8 cellular contexts compared by ENCODE assay signal in genomic region chr3:69326821-69327433, GRCh38. TPM values are rescaled to one million over a fixed set of nuclear protein-coding genes. Genes with fewer than 3 reads are reported as not detected.
A peak's percentile ranks its signal among the peaks of the same experiment; 100 is the strongest.
DNase-seq lines count a peak whose midpoint lies in the region; ATAC-seq and TF ChIP-seq lines count a peak whose summit lies in the region.

No MANE protein-coding gene starts in this region.

- no peaks in the 10 kb centered on the region for H3K36me3 Mint-ChIP-seq in CD8-positive, alpha-beta T cell
- no peaks in the 10 kb centered on the region for H3K36me3 Mint-ChIP-seq in IgD-negative memory B cell

- no peaks in the 10 kb centered on the region for H3K9me3 Mint-ChIP-seq in CD8-positive, alpha-beta T cell
- no peaks in the 10 kb centered on the region for H3K9me3 Mint-ChIP-seq in IgD-negative memory B cell

- peak in 1 of 7 experiments; percentile 14 for DNase-seq in CD8-positive, alpha-beta T cell
- DNase-seq in astrocyte of the hippocampus (ENCODE audit: low read depth, low spot score) (peak; percentile 13), H4 (ENCODE audit: low spot score) (no peak), NCI-H146 (lab: John Stamatoyannopoulos, UW) (no peak), D341Med (ENCODE audit: low spot score) (no peak)
- peak; percentile 7 for DNase-seq in stimulated activated CD8-positive, alpha-beta memory T cell treated with anti-CD3 and anti-CD28 coated beads, Interleukin-12 subunit alpha, Interleukin-12 subunit beta, amount 100 ng/mL, for 4 hours (ENCODE audit: low read depth)

- no peaks in the 10 kb centered on the region for H3K27me3 Mint-ChIP-seq in CD8-positive, alpha-beta T cell (ENCODE audit: low read depth)
- peaks cover 4% of the 10 kb centered on the region for H3K27me3 Mint-ChIP-seq in IgD-negative memory B cell

- H3K4me3 Mint-ChIP-seq in CD8-positive, alpha-beta T cell = peak overlapping the region; percentile 66
- peak overlapping the region in 3 of 4 donors; percentile 50 to 88 (median 55) for H3K4me3 Mint-ChIP-seq in IgD-negative memory B cell

- H3K4me3 ChIP-seq in CD8-positive, alpha-beta T cell (ENCODE audit: low read depth, low read length) = no peak overlapping the region

- no peaks in the 10 kb centered on the region for H3K36me3 ChIP-seq in CD8-positive, alpha-beta T cell (ENCODE audit: insufficient read depth, low read length)

- H3K9me3 ChIP-seq in CD8-positive, alpha-beta T cell (ENCODE audit: low read length) = no peaks in the 10 kb centered on the region

- H3K27ac ChIP-seq in CD8-positive, alpha-beta T cell (ENCODE audit: low read depth, low read length) = no peak overlapping the region

- CTCF ChIA-PET in CD8-positive, alpha-beta T cell (lab: Charles Lee) = interaction anchor here (1.1 kb wide), 1 partner anchor 166 kb away, joined by 8 read pairs; no protein-coding TSS in a partner anchor

- peak overlapping the region; percentile 77 for H3K27ac Mint-ChIP-seq in CD8-positive, alpha-beta T cell
- H3K27ac Mint-ChIP-seq in IgD-negative memory B cell = peak overlapping the region in 2 of 3 donors; percentile 8 to 83

- peaks cover 29% of the 10 kb centered on the region for H3K4me1 Mint-ChIP-seq in CD8-positive, alpha-beta T cell (ENCODE audit: low read depth)
- H3K4me1 Mint-ChIP-seq in IgD-negative memory B cell = peaks cover 32 to 38% (median 34%) of the 10 kb centered on the region in 3 donors

- POLR2A ChIA-PET in CD8-positive, alpha-beta T cell (lab: Charles Lee) = no interaction called here

- ATAC-seq in CD8-positive, alpha-beta T cell = peak; percentile 86
- ATAC-seq in GM21367 (IDR thresholded peaks at IDR 0.05; ENCODE audit: unreplicated experiment) = peak; percentile 85

- intact Hi-C loops in CD8-positive, alpha-beta T cell (cut with DNase I, micrococcal nuclease) = no loop called here

- TF ChIP-seq CTCF in CD8-positive, alpha-beta T cell (IDR thresholded peaks at IDR 0.05) = no peak

- H3K4me1 ChIP-seq in CD8-positive, alpha-beta T cell (ENCODE audit: insufficient read depth, low read length) = peaks cover 15% of the 10 kb centered on the region

- H3K27me3 ChIP-seq in CD8-positive, alpha-beta T cell (ENCODE audit: insufficient read depth, low read length) = no peaks in the 10 kb centered on the region

RNA-seq across cellular contexts. Expression of gene FRMD4B, which starts 59.0 kb away (rescaled TPM):
- 1 to 10 TPM; 5.1 to 5.4 TPM for total RNA-seq in CD8-positive, alpha-beta T cell
- polyA plus RNA-seq in IgD-negative memory B cell = 0.05 TPM
- 4.2 and 18.0 TPM in 2 replicates for total RNA-seq in H4 (2014; rRNA removed; shearing (Covaris generic))

Comparison
In these comparisons a context has a peak if more than half of its experiments do, and no peak if none do; other contexts are left out.
1. DNase-seq: peak in astrocyte of the hippocampus (single experiment) and stimulated activated CD8-positive, alpha-beta memory T cell treated with anti-CD3 and anti-CD28 coated beads, Interleukin-12 subunit alpha, Interleukin-12 subunit beta, amount 100 ng/mL, for 4 hours (single experiment); none in H4 (single experiment), NCI-H146 (single experiment) and D341Med (single experiment).